18 cellular contexts compared by ENCODE assay signal in genomic region chr1:100516854-100517253, GRCh38. TPM values are rescaled to one million over a fixed set of nuclear protein-coding genes. Genes with fewer than 3 reads are reported as not detected.
"Had no signal": no experiment of that assay in that cellular context is flagged by ENCODE, and none has a peak within 500 bp of the region (broad histone marks: within the 10 kb centered on the region; RNA-seq: fewer than 3 reads in every experiment).

No MANE protein-coding gene starts in this region.

- ATAC-seq: activated CD4-positive, CD25-positive, alpha-beta regulatory T cell treated with anti-CD3 and anti-CD28 coated beads, Interleukin-2, amount 50 U/mL, for 24 hours; activated T-cell treated with anti-CD3 and anti-CD28 coated beads, Interleukin-2, amount 50 U/mL, for 72 hours; effector memory CD8-positive, alpha-beta T cell; pancreas had no signal

- H3K27me3 Mint-ChIP-seq: activated naive CD4-positive, alpha-beta T cell treated with anti-CD3 and anti-CD28 coated beads, Interleukin-2, amount 10 ng/mL, durations not matched to agents 7 days and 5 days; effector memory CD8-positive, alpha-beta T cell had no signal

- H2AFZ ChIP-seq: hepatocyte, neural progenitor cell had no signal

- H3K9me3 Mint-ChIP-seq: activated naive CD4-positive, alpha-beta T cell treated with anti-CD3 and anti-CD28 coated beads, Interleukin-2, amount 10 ng/mL, durations not matched to agents 7 days and 5 days; activated T-cell treated with anti-CD3 and anti-CD28 coated beads, Interleukin-2, amount 50 U/mL, for 72 hours; effector memory CD8-positive, alpha-beta T cell; neural progenitor cell had no signal

- H3K4me1 ChIP-seq: tibial artery, vagina had no signal

- H3K4me3 ChIP-seq: hepatocyte, neural progenitor cell, pancreas, tibial artery, vagina had no signal

- H3K27me3 ChIP-seq: brain microvascular endothelial cell, hepatocyte, neural progenitor cell, pancreas, tibial artery, vagina had no signal

- DNase-seq: activated CD4-positive, alpha-beta T cell treated with anti-CD3 and anti-CD28 coated beads, Interleukin-2, amount 50 U/mL, for 48 hours; activated CD8-positive, alpha-beta memory T cell treated with anti-CD3 and anti-CD28 coated beads, Interleukin-2, amount 50 U/mL, for 4 hours; activated naive CD4-positive, alpha-beta T cell treated with anti-CD3 and anti-CD28 coated beads, Interleukin-2, amount 10 ng/mL, durations not matched to agents 7 days and 5 days; activated T-cell treated with anti-CD3 and anti-CD28 coated beads, Interleukin-2, amount 50 U/mL, for 72 hours; brain microvascular endothelial cell; effector memory CD8-positive, alpha-beta T cell; kidney glomerular epithelial cell; mesendoderm; pancreas; retina; stimulated activated CD4-positive, alpha-beta T cell treated with anti-CD3 and anti-CD28 coated beads, Interleukin-15, amount 100 ng/mL, for 24 hours; stimulated activated CD4-positive, alpha-beta T cell treated with anti-CD3 and anti-CD28 coated beads, Interleukin-4, amount 100 ng/mL, for 4 hours; tibial artery had no signal

- H3K9ac ChIP-seq: neural progenitor cell had no signal

- H3K4me1 Mint-ChIP-seq: neural progenitor cell had no signal

- H3K9me3 ChIP-seq: pancreas, tibial artery, vagina had no signal

- H3K4me2 ChIP-seq: hepatocyte, neural progenitor cell had no signal

- H3K4me3 Mint-ChIP-seq: activated naive CD4-positive, alpha-beta T cell treated with anti-CD3 and anti-CD28 coated beads, Interleukin-2, amount 10 ng/mL, durations not matched to agents 7 days and 5 days; activated T-cell treated with anti-CD3 and anti-CD28 coated beads, Interleukin-2, amount 50 U/mL, for 72 hours; effector memory CD8-positive, alpha-beta T cell; neural progenitor cell had no signal

- H3K27ac ChIP-seq: brain microvascular endothelial cell, epithelial cell of prostate, hepatocyte, neural progenitor cell, pancreas, tibial artery, vagina had no signal

- H3K79me2 ChIP-seq: hepatocyte had no signal

- H3K36me3 ChIP-seq: brain microvascular endothelial cell, pancreas, tibial artery, vagina had no signal

- H3K27ac Mint-ChIP-seq: activated naive CD4-positive, alpha-beta T cell treated with anti-CD3 and anti-CD28 coated beads, Interleukin-2, amount 10 ng/mL, durations not matched to agents 7 days and 5 days; activated T-cell treated with anti-CD3 and anti-CD28 coated beads, Interleukin-2, amount 50 U/mL, for 72 hours; neural progenitor cell had no signal

RNA-seq across cellular contexts. Expression of gene GPR88, which starts 21.1 kb away (rescaled TPM):
- total RNA-seq: activated T-cell treated with anti-CD3 and anti-CD28 coated beads, Interleukin-2, amount 50 U/mL, for 72 hours had no signal
- polyA plus RNA-seq: pancreas had no signal
